ENCODE assay signal across 25 cellular contexts in genomic region chr19:35392742-35393350, GRCh38. TPM values are rescaled to one million over a fixed set of nuclear protein-coding genes. Genes with fewer than 3 reads are reported as not detected.
"Had no signal": no experiment of that assay in that cellular context is flagged by ENCODE, and none has a peak within 500 bp of the region (broad histone marks: within the 10 kb centered on the region; RNA-seq: fewer than 3 reads in every experiment).

No MANE protein-coding gene starts in this region.

- H3K4me1 ChIP-seq: lower lobe of right lung, right atrium auricular region had no signal

- H3K27ac ChIP-seq: esophagus squamous epithelium, heart right ventricle, lower lobe of right lung, right atrium auricular region had no signal

- H3K9me3 ChIP-seq: heart right ventricle, lower lobe of right lung, right atrium auricular region had no signal

- DNase-seq: activated B cell treated with CpG ODN at 0.5 μM for 24 hours; activated CD4-positive, alpha-beta T cell treated with anti-CD3 and anti-CD28 coated beads, Interleukin-2, amount 50 U/mL, for 1 hour; activated CD8-positive, alpha-beta T cell treated with anti-CD3 and anti-CD28 coated beads for 36 hours; activated gamma-delta T cell treated with Interleukin-2 at 50 U/mL for 16 hours; activated naive CD8-positive, alpha-beta T cell treated with anti-CD3 and anti-CD28 coated beads, Interleukin-2, amount 50 U/mL, for 24 hours; activated T-cell treated with anti-CD3 and anti-CD28 coated beads, Interleukin-2, amount 50 U/mL, for 4 hours; amygdala; central memory CD4-positive, alpha-beta T cell; esophagus squamous epithelium; heart right ventricle; lower lobe of right lung; mesenchymal stem cell; naive thymus-derived CD8-positive, alpha-beta T cell; nucleus accumbens; stimulated activated CD4-positive, alpha-beta T cell treated with anti-CD3 and anti-CD28 coated beads, Interleukin-2, amount 100 ng/mL, for 48 hours; stimulated activated naive CD8-positive, alpha-beta T cell treated with anti-CD3 and anti-CD28 coated beads, Interleukin-15, amount 100 ng/mL, for 72 hours; substantia nigra had no signal

- ATAC-seq: activated CD8-positive, alpha-beta T cell treated with anti-CD3 and anti-CD28 coated beads for 36 hours; activated naive CD8-positive, alpha-beta T cell treated with anti-CD3 and anti-CD28 coated beads, Interleukin-2, amount 50 U/mL, for 24 hours; activated T-cell treated with anti-CD3 and anti-CD28 coated beads, Interleukin-2, amount 50 U/mL, for 4 hours; activated T-helper 17 cell treated with anti-CD3 and anti-CD28 coated beads, Interleukin-2, amount 50 U/mL, for 72 hours; heart right ventricle; lower lobe of right lung; naive thymus-derived CD8-positive, alpha-beta T cell; stimulated activated naive CD8-positive, alpha-beta T cell treated with anti-CD3 and anti-CD28 coated beads, Interleukin-15, amount 100 ng/mL, for 72 hours had no signal

- H3K4me3 ChIP-seq: esophagus squamous epithelium, heart right ventricle, lower lobe of right lung, right atrium auricular region had no signal

- H3K27me3 ChIP-seq: heart right ventricle, right atrium auricular region had no signal

- H3K36me3 ChIP-seq: esophagus squamous epithelium, heart right ventricle, lower lobe of right lung, right atrium auricular region had no signal

RNA-seq across cellular contexts. Expression of gene GPR42, which starts 22.0 kb away (rescaled TPM):
- total RNA-seq: activated B cell treated with CpG ODN at 0.5 μM for 24 hours; esophagus squamous epithelium; glomerular endothelial cell; heart right ventricle; kidney epithelial cell; lower lobe of right lung; naive thymus-derived CD8-positive, alpha-beta T cell; neural crest cell; pulmonary artery endothelial cell; right atrium auricular region; T-helper 2 cell treated with Interferon-gamma antibody and Interleukin-4, amounts not matched to agents 100 ng/mL and 5 ng/mL, for 36 hours; ureter had no signal
- polyA plus RNA-seq: heart right ventricle; naive thymus-derived CD8-positive, alpha-beta T cell had no signal

RNA-seq across cellular contexts. Expression of gene FFAR3, which starts 34.6 kb away (rescaled TPM):
- total RNA-seq: esophagus squamous epithelium; glomerular endothelial cell; kidney epithelial cell; lower lobe of right lung; naive thymus-derived CD8-positive, alpha-beta T cell; neural crest cell; pulmonary artery endothelial cell; right atrium auricular region; T-helper 2 cell treated with Interferon-gamma antibody and Interleukin-4, amounts not matched to agents 100 ng/mL and 5 ng/mL, for 36 hours; ureter had no signal
- polyA plus RNA-seq: naive thymus-derived CD8-positive, alpha-beta T cell had no signal

RNA-seq across cellular contexts. Expression of gene FFAR1, which starts 45.1 kb away (rescaled TPM):
- total RNA-seq: activated CD8-positive, alpha-beta T cell treated with anti-CD3 and anti-CD28 coated beads for 36 hours; activated T-cell treated with anti-CD3 and anti-CD28 coated beads, Interleukin-2, amount 50 U/mL, for 4 hours; esophagus squamous epithelium; glomerular endothelial cell; heart right ventricle; lower lobe of right lung; naive thymus-derived CD8-positive, alpha-beta T cell; neural crest cell; pulmonary artery endothelial cell; right atrium auricular region; T-helper 2 cell treated with Interferon-gamma antibody and Interleukin-4, amounts not matched to agents 100 ng/mL and 5 ng/mL, for 36 hours; ureter had no signal
- polyA plus RNA-seq: heart right ventricle; naive thymus-derived CD8-positive, alpha-beta T cell had no signal

RNA-seq across cellular contexts. Expression of gene FFAR2, which starts 55.2 kb away (rescaled TPM):
- total RNA-seq: activated B cell treated with CpG ODN at 0.5 μM for 24 hours; activated CD8-positive, alpha-beta T cell treated with anti-CD3 and anti-CD28 coated beads for 36 hours; activated T-cell treated with anti-CD3 and anti-CD28 coated beads, Interleukin-2, amount 50 U/mL, for 4 hours; activated T-helper 17 cell treated with anti-CD3 and anti-CD28 coated beads, Interleukin-2, amount 50 U/mL, for 72 hours; glomerular endothelial cell; kidney epithelial cell; naive thymus-derived CD8-positive, alpha-beta T cell; neural crest cell; pulmonary artery endothelial cell; T-helper 2 cell treated with Interferon-gamma antibody and Interleukin-4, amounts not matched to agents 100 ng/mL and 5 ng/mL, for 36 hours had no signal
- polyA plus RNA-seq: naive thymus-derived CD8-positive, alpha-beta T cell had no signal
